Comparison of ENCODE assay signal across 22 cellular contexts in genomic region chr5:14659821-14660607, GRCh38. TPM values are rescaled to one million over a fixed set of nuclear protein-coding genes. Genes with fewer than 3 reads are reported as not detected.
DNase-seq lines count a peak whose midpoint lies in the region; ATAC-seq, FAIRE-seq and TF ChIP-seq lines count a peak whose summit lies in the region.
"Had no signal": no experiment of that assay in that cellular context is flagged by ENCODE, and none has a peak within 500 bp of the region (broad histone marks: within the 10 kb centered on the region; RNA-seq: fewer than 3 reads in every experiment).

No MANE protein-coding gene starts in this region.

- H3K9me3 ChIP-seq in A673 (ENCODE audit: low read depth, low read length, poor library complexity, severe bottlenecking), result no peaks in the 10 kb centered on the region
- H3K9me3 ChIP-seq in GM23248 (ENCODE audit: low read depth), result no peaks in the 10 kb centered on the region
- H3K9me3 ChIP-seq in Peyer's patch, result no peaks in the 10 kb centered on the region
- H3K9me3 ChIP-seq in kidney (ENCODE audit: control insufficient read depth in 1 of 2, low read length in 2 of 2), result no peaks in the 10 kb centered on the region
- H3K9me3 ChIP-seq: mucosa of descending colon, upper lobe of left lung had no signal

- H3K27me3 ChIP-seq in A673 (replicated peaks; ENCODE audit: insufficient read depth, low read depth, low read length, poor library complexity) (no peaks in the 10 kb centered on the region), GM23248 (replicated peaks; ENCODE audit: insufficient read depth) (no peaks in the 10 kb centered on the region), Peyer's patch (no peaks in the 10 kb centered on the region)
- H3K27me3 ChIP-seq: upper lobe of left lung had no signal

- no TSS peak for BruUV-seq in A673 (replicated peaks; lab: Mats Ljungman, UMichigan)

- peak; percentile 5 for DNase-seq in A673 (ENCODE audit: low spot score)
- DNase-seq in GM23248, result peak; percentile 88
- peak; percentile 36 for DNase-seq in astrocyte of the hippocampus (ENCODE audit: low read depth, low spot score)
- peak; percentile 52 to 78 for DNase-seq in foreskin fibroblast
- DNase-seq in Peyer's patch, result no peak
- DNase-seq in kidney, result no peak
- DNase-seq: activated CD8-positive, alpha-beta memory T cell treated with anti-CD3 and anti-CD28 coated beads for 24 hours; AML-193; central memory CD4-positive, alpha-beta T cell; DND-41; GOT3; mucosa of descending colon; NCI-H187; NCI-H748 treated with DMSO at 0.1 percent for 48 hours; SHP77 treated with DMSO at 0.1 percent for 48 hours; upper lobe of left lung had no signal

- H3K9ac ChIP-seq in GM23248, result no peak overlapping the region
- no peak overlapping the region for H3K9ac ChIP-seq in kidney (ENCODE audit: low read length in 2 of 2)
- H3K9ac ChIP-seq: KMS-11, parathyroid adenoma had no signal

- intact Hi-C loops in A673 (cut with micrococcal nuclease; ENCODE audit: unreplicated experiment), result no loop called here
- intact Hi-C loops in kidney (cut with DNase I), result no loop called here

- CTCF ChIA-PET in A673 (lab: Charles Lee), result interaction anchor here (0.6 kb wide), 1 partner anchor 393 kb away, joined by 3 read pairs; no protein-coding TSS in a partner anchor

- no peaks in the 10 kb centered on the region for H4K20me1 ChIP-seq in GM23248 (ENCODE audit: insufficient read depth)

- POLR2A ChIA-PET in A673 (lab: Charles Lee; ENCODE audit: low non-redundant PET), result no interaction called here

- H3K4me1 ChIP-seq in A673 (ENCODE audit: insufficient read depth, low read length, poor library complexity, severe bottlenecking) (peaks cover 13% of the 10 kb centered on the region), GM23248 (ENCODE audit: insufficient read depth) (peaks cover 24% of the 10 kb centered on the region), Peyer's patch (peaks cover 0 to 9% (median 3%) of the 10 kb centered on the region in 4 donors), kidney (ENCODE audit: control insufficient read depth in 1 of 2, insufficient read depth in 1 of 2, low read depth in 1 of 2, low read length in 2 of 2) (peaks cover 0 to 5% of the 10 kb centered on the region in 2 donors)

- WGBS in GM23248 (ENCODE audit: low coverage in 1 of 2, low lambda C conversion rate in 2 of 2, missing lambda C conversion rate in 2 of 2), 2 experiments, result 61 to 76% methylated on average over 3 of the region's 3 CpGs

- peaks cover 32% of the 10 kb centered on the region for H3F3A ChIP-seq in GM23248 (ENCODE audit: insufficient read depth)

- H3K4me3 ChIP-seq in A673 (ENCODE audit: low read depth, low read length, poor library complexity, severe bottlenecking) (no peak overlapping the region), GM23248 (no peak overlapping the region), foreskin fibroblast (ENCODE audit: low read depth in 1 of 2, low read length in 2 of 2) (no peak overlapping the region), Peyer's patch (no peak overlapping the region), kidney (ENCODE audit: low read length in 2 of 2) (no peak overlapping the region)
- H3K4me3 ChIP-seq: mucosa of descending colon, upper lobe of left lung had no signal

- H3K27ac ChIP-seq in A673 (ENCODE audit: low read depth, low read length, poor library complexity, severe bottlenecking), result no peak overlapping the region
- H3K27ac ChIP-seq in GM23248, result peak overlapping the region; percentile 39
- no peak overlapping the region for H3K27ac ChIP-seq in Peyer's patch
- no peak overlapping the region for H3K27ac ChIP-seq in kidney (ENCODE audit: low read depth in 2 of 2, low read length in 2 of 2)
- H3K27ac ChIP-seq: KMS-11, parathyroid adenoma, upper lobe of left lung had no signal

- no peak for TF ChIP-seq CTCF in A673 (conservative IDR thresholded peaks at IDR 0.05; ENCODE audit: low read depth, low read length)
- TF ChIP-seq CTCF in foreskin fibroblast (IDR thresholded peaks at IDR 0.05; ENCODE audit: low read depth, low read length), result no peak
- TF ChIP-seq CTCF in Peyer's patch (IDR thresholded peaks at IDR 0.05), result no peak
- TF ChIP-seq CTCF in kidney (IDR thresholded peaks at IDR 0.05; ENCODE audit: borderline replicate concordance, extremely low read depth, insufficient read depth), result no peak

- ATAC-seq in GM18517 (IDR thresholded peaks at IDR 0.05; ENCODE audit: unreplicated experiment) (no peak), HG03108 (IDR thresholded peaks at IDR 0.05; ENCODE audit: unreplicated experiment) (no peak)
- ATAC-seq: mucosa of descending colon had no signal

- H2AFZ ChIP-seq in GM23248, result no peak overlapping the region
- H2AFZ ChIP-seq: parathyroid adenoma had no signal

- peaks cover 18% of the 10 kb centered on the region for H3K79me2 ChIP-seq in GM23248 (ENCODE audit: insufficient read depth)

- no peak for FAIRE-seq in kidney (lab: Jason Lieb, UNC)
- FAIRE-seq: endothelial cell of umbilical vein, TTC549 had no signal

- in situ Hi-C loops in GM23248 (cut with MboI), result no loop called here

- no peaks in the 10 kb centered on the region for H3K36me3 ChIP-seq in A673 (ENCODE audit: insufficient read depth, low read length, poor library complexity, severe bottlenecking)
- no peaks in the 10 kb centered on the region for H3K36me3 ChIP-seq in GM23248 (ENCODE audit: low read depth)
- H3K36me3 ChIP-seq in Peyer's patch, result no peaks in the 10 kb centered on the region
- H3K36me3 ChIP-seq in kidney (ENCODE audit: control insufficient read depth in 1 of 2, insufficient read depth in 2 of 2, low read length in 2 of 2), result no peaks in the 10 kb centered on the region
- H3K36me3 ChIP-seq: upper lobe of left lung had no signal

- H3K9me2 ChIP-seq in GM23248 (ENCODE audit: insufficient read depth), result no peaks in the 10 kb centered on the region

- peak overlapping the region; percentile 51 for H3K4me2 ChIP-seq in GM23248 (ENCODE audit: unreplicated experiment)
- H3K4me2 ChIP-seq: KMS-11 had no signal

- TF ChIP-seq POLR2A in Peyer's patch (IDR thresholded peaks at IDR 0.05), result no peak

RNA-seq across cellular contexts. Expression of gene OTULIN, which starts 4.5 kb away (rescaled TPM):
- total RNA-seq in A673 (2021), result 20.0 and 23.5 TPM in 2 replicates
- 24.4 and 36.8 TPM in 2 replicates for total RNA-seq in GM23248 (2014; rRNA removed; shearing (Covaris generic))
- 12.8 and 13.7 TPM in 2 replicates for polyA plus RNA-seq in GM23248 (2016; fragmentation: Nextera tagmentation; extraction: Ambion mirVana)
- total RNA-seq in Peyer's patch, result 10 to 100 TPM; 33.0 to 42.2 (median 37.8) TPM
- total RNA-seq in kidney, result 28.4 TPM
- polyA plus RNA-seq in kidney (ENCODE audit: insufficient read depth, low read depth, low replicate concordance), result 9.0 TPM

Comparison
In these comparisons a context has a peak if more than half of its experiments do, and no peak if none do; other contexts are left out.
1. DNase-seq: peak in A673 (single experiment), GM23248 (single experiment), astrocyte of the hippocampus (single experiment) and foreskin fibroblast (2 of 2); none in Peyer's patch (0 of 3) and kidney (single experiment).